Comparison of ENCODE assay signal across 14 cellular contexts in the genomic region with DNA sequence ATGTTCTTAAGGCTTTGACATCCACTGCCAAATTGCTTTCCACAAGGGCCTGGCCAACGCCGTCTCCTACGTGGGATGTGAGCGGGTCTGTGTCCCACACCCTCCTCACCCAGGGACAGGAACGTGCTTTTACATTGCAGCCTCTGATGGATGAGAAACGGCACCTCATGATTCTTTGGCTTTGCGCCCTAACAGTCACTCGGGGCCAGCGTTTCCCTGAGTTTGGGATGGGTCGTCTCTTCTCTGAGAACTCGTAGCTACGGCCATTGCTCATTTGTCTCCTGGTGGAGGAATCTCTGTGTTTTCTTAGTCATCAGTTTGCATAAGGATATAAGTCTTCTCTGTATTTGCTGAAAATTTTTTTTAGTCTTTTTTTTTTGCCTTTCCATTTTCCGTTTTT. TPM values are rescaled to one million over a fixed set of nuclear protein-coding genes. Genes with fewer than 3 reads are reported as not detected.
DNase-seq lines count a peak whose midpoint lies in the region; TF ChIP-seq lines count a peak whose summit lies in the region.
"Had no signal": no experiment of that assay in that cellular context is flagged by ENCODE, and none has a peak within 500 bp of the region (broad histone marks: within the 10 kb centered on the region; RNA-seq: fewer than 3 reads in every experiment).

No MANE protein-coding gene starts in this region.

- H3K4me1 ChIP-seq in spleen: peaks cover 0 to 4% (median 0%) of the 10 kb centered on the region in 6 donors

- H3K4me3 ChIP-seq in HFF-Myc (replicated peaks; ENCODE audit: low read depth, low read length): no peak overlapping the region
- H3K4me3 ChIP-seq in fibroblast of mammary gland (ENCODE audit: control insufficient read depth, low read depth, low read length): no peak overlapping the region
- H3K4me3 ChIP-seq in spleen: no peak overlapping the region

- TF ChIP-seq CTCF in HFF-Myc (IDR thresholded peaks at IDR 0.05; ENCODE audit: low read depth, low read length, missing control alignments) (no peak), fibroblast of mammary gland (conservative IDR thresholded peaks at IDR 0.05; ENCODE audit: control insufficient read depth, insufficient read depth, low read depth, low read length) (no peak), spleen (IDR thresholded peaks at IDR 0.05 in 8 of 11, conservative IDR thresholded peaks at IDR 0.05 in 3 of 11) (no peak)

- WGBS in spleen, 5 donors: 40 to 57% (median 46%) methylated on average over 13 of the region's 13 CpGs

- H3K27ac ChIP-seq in spleen: no peak overlapping the region

- intact Hi-C loops in spleen (cut with DNase I; ENCODE audit: low total_unique reads): no loop called here

- peaks cover 0 to 21% (median 0%) of the 10 kb centered on the region in 7 donors for H3K27me3 ChIP-seq in spleen (replicated peaks in 1 of 7)

- H3K9me3 ChIP-seq in spleen: no peaks in the 10 kb centered on the region

- DNase-seq in HFF-Myc (ENCODE audit: extremely low read depth, low read depth): peak; percentile 3
- peak; percentile 80 for DNase-seq in fibroblast of mammary gland (ENCODE audit: low read depth)
- peak; percentile 10 for DNase-seq in iPS-NIHi7 (ENCODE audit: extremely low spot score)
- DNase-seq in spleen: peak; percentile 49
- DNase-seq in inferior parietal cortex (ENCODE audit: extremely low spot score): no peak
- DNase-seq in T1000 (lab: John Stamatoyannopoulos, UW): no peak
- DNase-seq in SW 1271 (lab: John Stamatoyannopoulos, UW): no peak
- DNase-seq in activated CD4-positive, alpha-beta T cell treated with anti-CD3 and anti-CD28 coated beads for 1 hour: no peak
- DNase-seq: activated CD4-positive, alpha-beta T cell treated with anti-CD3 and anti-CD28 coated beads for 36 hours; activated naive CD8-positive, alpha-beta T cell treated with anti-CD3 and anti-CD28 coated beads, Interleukin-2, amount 50 U/mL, for 24 hours; naive thymus-derived CD4-positive, alpha-beta T cell; NCI-H226 had no signal

- TF ChIP-seq POLR2A in spleen (IDR thresholded peaks at IDR 0.05): no peak

- no peaks in the 10 kb centered on the region for H3K36me3 ChIP-seq in spleen

RNA-seq across cellular contexts. Expression of a gene that starts 11.8 kb away (rescaled TPM):
- total RNA-seq in spleen: 1 to 10 TPM in 5 of 7 donors, under 1 TPM in 1, not detected in 1; 0.97 to 4.9 (median 1.9) TPM
- polyA plus RNA-seq in spleen: 1 to 10 TPM in 2 of 3 donors, under 1 TPM in 1; 0.64 to 4.4 (median 3.5) TPM
- total RNA-seq: fibroblast of lung, G401 had no signal
- polyA plus RNA-seq: fibroblast of lung had no signal

RNA-seq across cellular contexts. Expression of a gene that starts 15.8 kb away (rescaled TPM):
- 10 to 100 TPM; 32.5 to 75.2 (median 44.5) TPM for total RNA-seq in spleen
- polyA plus RNA-seq in spleen: 100 to 1,000 TPM in 2 of 3 donors, 10 to 100 TPM in 1; 58.7 to 160 (median 122) TPM

RNA-seq across cellular contexts. Expression of a gene that starts 39.6 kb away (rescaled TPM):
- total RNA-seq in spleen: not detected
- under 1 TPM; 0.03 to 0.64 (median 0.20) TPM for polyA plus RNA-seq in spleen
- total RNA-seq: fibroblast of lung, G401 had no signal
- polyA plus RNA-seq: fibroblast of lung had no signal

Comparison
In these comparisons a context has a peak if more than half of its experiments do, and no peak if none do; other contexts are left out.
1. DNase-seq: peak in HFF-Myc (single experiment), fibroblast of mammary gland (single experiment), iPS-NIHi7 (single experiment) and spleen (single experiment); none in inferior parietal cortex (single experiment), T1000 (single experiment), SW 1271 (0 of 2) and activated CD4-positive, alpha-beta T cell treated with anti-CD3 and anti-CD28 coated beads for 1 hour (single experiment).